ENCODE assay signal across 10 cellular contexts in genomic region chrX:154827624-154828408, GRCh38. TPM values are rescaled to one million over a fixed set of nuclear protein-coding genes. Genes with fewer than 3 reads are reported as not detected.
DNase-seq lines count a peak whose midpoint lies in the region; ATAC-seq and TF ChIP-seq lines count a peak whose summit lies in the region.
"Had no signal": no experiment of that assay in that cellular context is flagged by ENCODE, and none has a peak within 500 bp of the region (broad histone marks: within the 10 kb centered on the region; RNA-seq: fewer than 3 reads in every experiment).

No MANE protein-coding gene starts in this region.

- H3K27me3 ChIP-seq in Peyer's patch, result no peaks in the 10 kb centered on the region

- no peak for TF ChIP-seq POLR2A in Peyer's patch (IDR thresholded peaks at IDR 0.05)

- H3K4me3 Mint-ChIP-seq in activated naive CD4-positive, alpha-beta T cell treated with anti-CD3 and anti-CD28 coated beads, Interleukin-2, amount 50 U/mL, for 24 hours, result no peak overlapping the region

- H3K27ac Mint-ChIP-seq in activated naive CD4-positive, alpha-beta T cell treated with anti-CD3 and anti-CD28 coated beads, Interleukin-2, amount 50 U/mL, for 24 hours, result peak overlapping the region; percentile 46

- no peak for TF ChIP-seq CTCF in Peyer's patch (IDR thresholded peaks at IDR 0.05)

- peak overlapping the region; percentile 55 to 93 (median 68) for H3K27ac ChIP-seq in Peyer's patch

- peaks cover 14% of the 10 kb centered on the region for H3K4me1 Mint-ChIP-seq in activated naive CD4-positive, alpha-beta T cell treated with anti-CD3 and anti-CD28 coated beads, Interleukin-2, amount 50 U/mL, for 24 hours

- no peaks in the 10 kb centered on the region for H3K9me3 Mint-ChIP-seq in activated naive CD4-positive, alpha-beta T cell treated with anti-CD3 and anti-CD28 coated beads, Interleukin-2, amount 50 U/mL, for 24 hours

- ATAC-seq in HG02798 (IDR thresholded peaks at IDR 0.05; ENCODE audit: poor library complexity, unreplicated experiment), result peak; percentile 93

- H3K27me3 Mint-ChIP-seq in activated naive CD4-positive, alpha-beta T cell treated with anti-CD3 and anti-CD28 coated beads, Interleukin-2, amount 50 U/mL, for 24 hours, result no peaks in the 10 kb centered on the region

- no peaks in the 10 kb centered on the region for H3K9me3 ChIP-seq in Peyer's patch

- H3K4me1 ChIP-seq in Peyer's patch, result no peaks in the 10 kb centered on the region

- H3K4me3 ChIP-seq in Peyer's patch, result no peak overlapping the region
- H3K4me3 ChIP-seq: lung had no signal

- no peaks in the 10 kb centered on the region for H3K36me3 Mint-ChIP-seq in activated naive CD4-positive, alpha-beta T cell treated with anti-CD3 and anti-CD28 coated beads, Interleukin-2, amount 50 U/mL, for 24 hours

- no peak for DNase-seq in activated naive CD4-positive, alpha-beta T cell treated with Interleukin-2 at 50 U/mL for 16 hours
- DNase-seq in Peyer's patch (peak; percentile 37 to 54 (median 45)), iPS-NIHi11 (ENCODE audit: low spot score) (no peak), HT-29 (ENCODE audit: low spot score) (no peak)
- DNase-seq in stimulated activated naive CD4-positive, alpha-beta T cell (lab: John Stamatoyannopoulos, UW), result no peak
- no peak for DNase-seq in activated CD4-positive, alpha-beta T cell treated with anti-CD3 and anti-CD28 coated beads, Interleukin-2, amount 50 U/mL, for 1 hour
- DNase-seq: effector CD8-positive, alpha-beta T cell had no signal

- H3K36me3 ChIP-seq in Peyer's patch, result no peaks in the 10 kb centered on the region

RNA-seq across cellular contexts. Expression of gene SMIM9, which starts 6.6 kb away (rescaled TPM):
- not detected for total RNA-seq in Peyer's patch
- not detected in 2 replicates for total RNA-seq in HT-29 (2014; rRNA removed; shearing (Covaris generic))

RNA-seq across cellular contexts. Expression of gene MPP1, which starts 22.5 kb away (rescaled TPM):
- total RNA-seq in Peyer's patch, result 10 to 100 TPM; 33.0 to 88.8 (median 65.4) TPM
- not detected in 2 replicates for total RNA-seq in HT-29 (2014; rRNA removed; shearing (Covaris generic))

RNA-seq across cellular contexts. Expression of gene F8A1, which starts 58.3 kb away (rescaled TPM):
- 10 to 100 TPM in 2 of 4 donors, 1 to 10 TPM in 2; 4.0 to 17.4 (median 9.5) TPM for total RNA-seq in Peyer's patch
- 22.1 and 26.4 TPM in 2 replicates for total RNA-seq in HT-29 (2014; rRNA removed; shearing (Covaris generic))

Comparison
In these comparisons a context has a peak if more than half of its experiments do, and no peak if none do; other contexts are left out.
1. DNase-seq: peak in Peyer's patch (3 of 3); none in activated naive CD4-positive, alpha-beta T cell treated with Interleukin-2 at 50 U/mL for 16 hours (single experiment), iPS-NIHi11 (single experiment), stimulated activated naive CD4-positive, alpha-beta T cell (0 of 6), HT-29 (single experiment) and activated CD4-positive, alpha-beta T cell treated with anti-CD3 and anti-CD28 coated beads, Interleukin-2, amount 50 U/mL, for 1 hour (single experiment).
2. RNA of gene MPP1, which starts 22.5 kb away (total RNA-seq): 33.0 to 88.8 TPM in Peyer's patch; not detected in HT-29; every median in the first group is over 10 times any median in the second.